Comparison of ENCODE assay signal across 2 cellular contexts in the genomic region with DNA sequence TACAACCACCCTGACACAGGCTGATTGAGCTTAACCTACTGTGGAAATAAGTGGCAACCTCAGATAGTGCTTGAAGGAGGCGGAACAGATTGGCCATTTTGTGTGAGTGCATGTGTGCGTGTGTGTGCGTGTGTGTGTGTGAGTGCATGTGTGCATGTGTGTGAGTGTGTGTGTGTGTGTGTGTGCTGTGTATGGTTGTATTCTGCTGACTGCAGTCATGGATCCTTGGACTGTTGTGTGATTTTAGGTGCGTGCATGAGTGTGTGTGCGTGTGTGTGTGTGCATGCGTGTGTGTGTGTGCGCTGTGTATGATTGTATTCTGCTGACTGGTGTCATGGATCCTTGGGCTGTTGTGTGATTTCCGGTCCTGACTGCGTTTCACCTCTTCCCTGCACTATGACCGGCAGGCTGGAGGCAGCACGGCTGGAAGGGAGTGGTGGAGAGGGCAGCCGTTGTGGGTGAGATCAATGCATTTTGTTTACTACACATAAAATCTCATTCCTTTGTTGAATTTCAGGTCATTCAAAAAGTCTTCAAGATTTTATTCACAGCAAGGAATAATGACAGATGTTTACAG.
TF ChIP-seq lines count a peak whose summit lies in the region.

No MANE protein-coding gene starts in this region.

TF ChIP-seq in K562, 482 proteins besides CTCF, POLR2A, EP300 and RAD21:
- TF ChIP-seq, protein P1, sequence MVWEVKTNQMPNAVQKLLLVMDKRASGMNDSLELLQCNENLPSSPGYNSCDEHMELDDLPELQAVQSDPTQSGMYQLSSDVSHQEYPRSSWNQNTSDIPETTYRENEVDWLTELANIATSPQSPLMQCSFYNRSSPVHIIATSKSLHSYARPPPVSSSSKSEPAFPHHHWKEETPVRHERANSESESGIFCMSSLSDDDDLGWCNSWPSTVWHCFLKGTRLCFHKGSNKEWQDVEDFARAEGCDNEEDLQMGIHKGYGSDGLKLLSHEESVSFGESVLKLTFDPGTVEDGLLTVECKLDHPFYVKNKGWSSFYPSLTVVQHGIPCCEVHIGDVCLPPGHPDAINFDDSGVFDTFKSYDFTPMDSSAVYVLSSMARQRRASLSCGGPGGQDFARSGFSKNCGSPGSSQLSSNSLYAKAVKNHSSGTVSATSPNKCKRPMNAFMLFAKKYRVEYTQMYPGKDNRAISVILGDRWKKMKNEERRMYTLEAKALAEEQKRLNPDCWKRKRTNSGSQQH (CRISPR knock-in tag; IDR thresholded peaks at IDR 0.05): 0 out of 2 replicates have a peak, but pooled peaks have one; percentile 24
- TF ChIP-seq HLTF (IDR thresholded peaks at IDR 0.05): 0 out of 2 replicates have a peak, but pooled peaks have one; percentile 33
- no peak for TF ChIP-seq ZNF431 (CRISPR knock-in tag; IDR thresholded peaks at IDR 0.05)
- TF ChIP-seq HDAC1 (IDR thresholded peaks at IDR 0.05): 0 out of 4 replicates have a peak, but pooled peaks of 1 of the 2 experiments have one; percentile 27
- TF ChIP-seq, protein P2, sequence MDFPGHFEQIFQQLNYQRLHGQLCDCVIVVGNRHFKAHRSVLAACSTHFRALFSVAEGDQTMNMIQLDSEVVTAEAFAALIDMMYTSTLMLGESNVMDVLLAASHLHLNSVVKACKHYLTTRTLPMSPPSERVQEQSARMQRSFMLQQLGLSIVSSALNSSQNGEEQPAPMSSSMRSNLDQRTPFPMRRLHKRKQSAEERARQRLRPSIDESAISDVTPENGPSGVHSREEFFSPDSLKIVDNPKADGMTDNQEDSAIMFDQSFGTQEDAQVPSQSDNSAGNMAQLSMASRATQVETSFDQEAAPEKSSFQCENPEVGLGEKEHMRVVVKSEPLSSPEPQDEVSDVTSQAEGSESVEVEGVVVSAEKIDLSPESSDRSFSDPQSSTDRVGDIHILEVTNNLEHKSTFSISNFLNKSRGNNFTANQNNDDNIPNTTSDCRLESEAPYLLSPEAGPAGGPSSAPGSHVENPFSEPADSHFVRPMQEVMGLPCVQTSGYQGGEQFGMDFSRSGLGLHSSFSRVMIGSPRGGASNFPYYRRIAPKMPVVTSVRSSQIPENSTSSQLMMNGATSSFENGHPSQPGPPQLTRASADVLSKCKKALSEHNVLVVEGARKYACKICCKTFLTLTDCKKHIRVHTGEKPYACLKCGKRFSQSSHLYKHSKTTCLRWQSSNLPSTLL (IDR thresholded peaks at IDR 0.05): no peak
- TF ChIP-seq SMAD1 (IDR thresholded peaks at IDR 0.05; ENCODE audit: low read depth, low read length, partially characterized antibody): no peak
- 0 out of 2 replicates have a peak, but pooled peaks have one; percentile 39 for TF ChIP-seq HDGF (IDR thresholded peaks at IDR 0.05)
- TF ChIP-seq POLR2B (IDR thresholded peaks at IDR 0.05; ENCODE audit: low read depth, partially characterized antibody): peak; percentile 22
TF ChIP-seq in K562: peak in this region for 5.

TF ChIP-seq in HepG2, 621 proteins besides CTCF, POLR2A, EP300 and RAD21:
- no peak for TF ChIP-seq ZNF562 (CRISPR knock-in tag; IDR thresholded peaks at IDR 0.05; ENCODE audit: borderline replicate concordance)
- TF ChIP-seq, protein P3, sequence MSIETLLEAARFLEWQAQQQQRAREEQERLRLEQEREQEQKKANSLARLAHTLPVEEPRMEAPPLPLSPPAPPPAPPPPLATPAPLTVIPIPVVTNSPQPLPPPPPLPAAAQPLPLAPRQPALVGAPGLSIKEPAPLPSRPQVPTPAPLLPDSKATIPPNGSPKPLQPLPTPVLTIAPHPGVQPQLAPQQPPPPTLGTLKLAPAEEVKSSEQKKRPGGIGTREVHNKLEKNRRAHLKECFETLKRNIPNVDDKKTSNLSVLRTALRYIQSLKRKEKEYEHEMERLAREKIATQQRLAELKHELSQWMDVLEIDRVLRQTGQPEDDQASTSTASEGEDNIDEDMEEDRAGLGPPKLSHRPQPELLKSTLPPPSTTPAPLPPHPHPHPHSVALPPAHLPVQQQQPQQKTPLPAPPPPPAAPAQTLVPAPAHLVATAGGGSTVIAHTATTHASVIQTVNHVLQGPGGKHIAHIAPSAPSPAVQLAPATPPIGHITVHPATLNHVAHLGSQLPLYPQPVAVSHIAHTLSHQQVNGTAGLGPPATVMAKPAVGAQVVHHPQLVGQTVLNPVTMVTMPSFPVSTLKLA (IDR thresholded peaks at IDR 0.05): 0 out of 2 replicates have a peak, but pooled peaks have one; percentile 15
- TF ChIP-seq, protein P4, sequence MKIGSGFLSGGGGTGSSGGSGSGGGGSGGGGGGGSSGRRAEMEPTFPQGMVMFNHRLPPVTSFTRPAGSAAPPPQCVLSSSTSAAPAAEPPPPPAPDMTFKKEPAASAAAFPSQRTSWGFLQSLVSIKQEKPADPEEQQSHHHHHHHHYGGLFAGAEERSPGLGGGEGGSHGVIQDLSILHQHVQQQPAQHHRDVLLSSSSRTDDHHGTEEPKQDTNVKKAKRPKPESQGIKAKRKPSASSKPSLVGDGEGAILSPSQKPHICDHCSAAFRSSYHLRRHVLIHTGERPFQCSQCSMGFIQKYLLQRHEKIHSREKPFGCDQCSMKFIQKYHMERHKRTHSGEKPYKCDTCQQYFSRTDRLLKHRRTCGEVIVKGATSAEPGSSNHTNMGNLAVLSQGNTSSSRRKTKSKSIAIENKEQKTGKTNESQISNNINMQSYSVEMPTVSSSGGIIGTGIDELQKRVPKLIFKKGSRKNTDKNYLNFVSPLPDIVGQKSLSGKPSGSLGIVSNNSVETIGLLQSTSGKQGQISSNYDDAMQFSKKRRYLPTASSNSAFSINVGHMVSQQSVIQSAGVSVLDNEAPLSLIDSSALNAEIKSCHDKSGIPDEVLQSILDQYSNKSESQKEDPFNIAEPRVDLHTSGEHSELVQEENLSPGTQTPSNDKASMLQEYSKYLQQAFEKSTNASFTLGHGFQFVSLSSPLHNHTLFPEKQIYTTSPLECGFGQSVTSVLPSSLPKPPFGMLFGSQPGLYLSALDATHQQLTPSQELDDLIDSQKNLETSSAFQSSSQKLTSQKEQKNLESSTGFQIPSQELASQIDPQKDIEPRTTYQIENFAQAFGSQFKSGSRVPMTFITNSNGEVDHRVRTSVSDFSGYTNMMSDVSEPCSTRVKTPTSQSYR (CRISPR knock-in tag; IDR thresholded peaks at IDR 0.05; ENCODE audit: borderline replicate concordance): no peak
- TF ChIP-seq, protein P5, sequence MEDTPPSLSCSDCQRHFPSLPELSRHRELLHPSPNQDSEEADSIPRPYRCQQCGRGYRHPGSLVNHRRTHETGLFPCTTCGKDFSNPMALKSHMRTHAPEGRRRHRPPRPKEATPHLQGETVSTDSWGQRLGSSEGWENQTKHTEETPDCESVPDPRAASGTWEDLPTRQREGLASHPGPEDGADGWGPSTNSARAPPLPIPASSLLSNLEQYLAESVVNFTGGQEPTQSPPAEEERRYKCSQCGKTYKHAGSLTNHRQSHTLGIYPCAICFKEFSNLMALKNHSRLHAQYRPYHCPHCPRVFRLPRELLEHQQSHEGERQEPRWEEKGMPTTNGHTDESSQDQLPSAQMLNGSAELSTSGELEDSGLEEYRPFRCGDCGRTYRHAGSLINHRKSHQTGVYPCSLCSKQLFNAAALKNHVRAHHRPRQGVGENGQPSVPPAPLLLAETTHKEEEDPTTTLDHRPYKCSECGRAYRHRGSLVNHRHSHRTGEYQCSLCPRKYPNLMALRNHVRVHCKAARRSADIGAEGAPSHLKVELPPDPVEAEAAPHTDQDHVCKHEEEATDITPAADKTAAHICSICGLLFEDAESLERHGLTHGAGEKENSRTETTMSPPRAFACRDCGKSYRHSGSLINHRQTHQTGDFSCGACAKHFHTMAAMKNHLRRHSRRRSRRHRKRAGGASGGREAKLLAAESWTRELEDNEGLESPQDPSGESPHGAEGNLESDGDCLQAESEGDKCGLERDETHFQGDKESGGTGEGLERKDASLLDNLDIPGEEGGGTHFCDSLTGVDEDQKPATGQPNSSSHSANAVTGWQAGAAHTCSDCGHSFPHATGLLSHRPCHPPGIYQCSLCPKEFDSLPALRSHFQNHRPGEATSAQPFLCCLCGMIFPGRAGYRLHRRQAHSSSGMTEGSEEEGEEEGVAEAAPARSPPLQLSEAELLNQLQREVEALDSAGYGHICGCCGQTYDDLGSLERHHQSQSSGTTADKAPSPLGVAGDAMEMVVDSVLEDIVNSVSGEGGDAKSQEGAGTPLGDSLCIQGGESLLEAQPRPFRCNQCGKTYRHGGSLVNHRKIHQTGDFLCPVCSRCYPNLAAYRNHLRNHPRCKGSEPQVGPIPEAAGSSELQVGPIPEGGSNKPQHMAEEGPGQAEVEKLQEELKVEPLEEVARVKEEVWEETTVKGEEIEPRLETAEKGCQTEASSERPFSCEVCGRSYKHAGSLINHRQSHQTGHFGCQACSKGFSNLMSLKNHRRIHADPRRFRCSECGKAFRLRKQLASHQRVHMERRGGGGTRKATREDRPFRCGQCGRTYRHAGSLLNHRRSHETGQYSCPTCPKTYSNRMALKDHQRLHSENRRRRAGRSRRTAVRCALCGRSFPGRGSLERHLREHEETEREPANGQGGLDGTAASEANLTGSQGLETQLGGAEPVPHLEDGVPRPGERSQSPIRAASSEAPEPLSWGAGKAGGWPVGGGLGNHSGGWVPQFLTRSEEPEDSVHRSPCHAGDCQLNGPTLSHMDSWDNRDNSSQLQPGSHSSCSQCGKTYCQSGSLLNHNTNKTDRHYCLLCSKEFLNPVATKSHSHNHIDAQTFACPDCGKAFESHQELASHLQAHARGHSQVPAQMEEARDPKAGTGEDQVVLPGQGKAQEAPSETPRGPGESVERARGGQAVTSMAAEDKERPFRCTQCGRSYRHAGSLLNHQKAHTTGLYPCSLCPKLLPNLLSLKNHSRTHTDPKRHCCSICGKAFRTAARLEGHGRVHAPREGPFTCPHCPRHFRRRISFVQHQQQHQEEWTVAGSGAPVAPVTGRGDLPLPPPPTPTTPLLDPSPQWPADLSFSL (CRISPR knock-in tag; IDR thresholded peaks at IDR 0.05): peak; percentile 51; the same call in 1 of the 2 replicates
- TF ChIP-seq, protein P6, sequence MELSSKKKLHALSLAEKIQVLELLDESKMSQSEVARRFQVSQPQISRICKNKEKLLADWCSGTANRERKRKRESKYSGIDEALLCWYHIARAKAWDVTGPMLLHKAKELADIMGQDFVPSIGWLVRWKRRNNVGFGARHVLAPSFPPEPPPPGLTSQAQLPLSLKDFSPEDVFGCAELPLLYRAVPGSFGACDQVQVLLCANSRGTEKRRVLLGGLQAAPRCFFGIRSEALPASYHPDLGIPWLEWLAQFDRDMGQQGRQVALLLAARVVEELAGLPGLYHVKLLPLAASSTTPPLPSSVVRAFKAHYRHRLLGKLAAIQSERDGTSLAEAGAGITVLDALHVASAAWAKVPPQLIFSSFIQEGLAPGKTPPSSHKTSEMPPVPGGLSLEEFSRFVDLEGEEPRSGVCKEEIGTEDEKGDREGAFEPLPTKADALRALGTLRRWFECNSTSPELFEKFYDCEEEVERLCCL (CRISPR knock-in tag; IDR thresholded peaks at IDR 0.05; ENCODE audit: borderline replicate concordance): no peak
